In the genomic region with DNA sequence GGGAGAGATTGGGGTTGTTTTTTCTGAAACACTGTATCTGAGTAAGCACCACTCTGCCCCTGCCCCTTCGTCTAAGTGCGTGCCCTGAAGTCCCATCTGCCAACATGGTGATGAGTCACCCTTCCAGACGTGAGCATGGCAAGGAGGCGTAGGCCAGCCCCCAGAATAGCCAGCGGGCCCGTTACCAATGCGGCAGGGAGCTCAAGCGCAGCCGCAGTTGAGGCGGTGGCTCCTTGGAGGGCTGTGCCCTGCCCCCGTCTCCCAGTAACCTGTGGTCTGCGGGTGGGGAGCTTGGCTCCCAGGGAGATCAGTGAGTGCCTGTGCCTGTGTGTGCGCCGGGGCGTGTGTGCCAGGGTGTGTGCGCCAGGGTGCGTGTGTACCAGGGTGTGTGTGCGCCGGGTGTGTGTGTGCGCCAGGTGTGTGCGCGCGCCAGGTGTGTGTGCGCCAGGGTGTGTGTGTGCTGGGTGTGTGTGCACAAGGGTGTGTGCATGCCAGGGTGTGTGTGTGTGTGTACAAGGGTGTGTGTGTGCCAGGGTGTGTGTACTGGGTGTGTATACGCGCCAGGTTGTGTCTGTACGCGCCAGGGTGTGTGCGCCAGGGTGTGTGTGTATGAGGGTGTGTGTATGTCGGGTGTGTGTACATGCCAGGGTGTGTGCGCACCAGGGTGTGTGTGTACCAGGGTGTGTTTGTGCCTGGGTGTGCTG, we compare ENCODE assay signal across 8 cellular contexts.
DNase-seq lines count a peak whose midpoint lies in the region; ATAC-seq and TF ChIP-seq lines count a peak whose summit lies in the region.

No MANE protein-coding gene starts in this region.

- H4K8ac ChIP-seq in IMR-90 (ENCODE audit: low read depth in 2 of 2, low read length in 2 of 2): peak overlapping the region; percentile 88 to 90

- H3K18ac ChIP-seq in IMR-90 (ENCODE audit: low read depth, low read length): peak overlapping the region; percentile 70

- peak overlapping the region; percentile 93 for H3K4ac ChIP-seq in IMR-90 (ENCODE audit: low read depth, low read length)

- H3K27me3 Mint-ChIP-seq in mesothelial cell of epicardium (ENCODE audit: low read depth): no peaks in the 10 kb centered on the region

- TF ChIP-seq RAD21 in IMR-90 (IDR thresholded peaks at IDR 0.05; ENCODE audit: low read length): no peak

- H3K4me1 Mint-ChIP-seq in mesothelial cell of epicardium: peaks cover 8% of the 10 kb centered on the region

- H4K5ac ChIP-seq in IMR-90 (ENCODE audit: low read depth, low read length): peak overlapping the region; percentile 81

- peak overlapping the region; percentile 91 for H3K14ac ChIP-seq in IMR-90 (replicated peaks; ENCODE audit: low read depth, low read length)

- H2BK15ac ChIP-seq in IMR-90 (ENCODE audit: low read depth, low read length): peak overlapping the region; percentile 99; the same call in 2 of the 3 replicates

- dilution Hi-C loops in IMR-90 (cut with HindIII; ENCODE audit: low sequenced_read_pairs, unreplicated experiment): no loop called here

- peaks cover 29% of the 10 kb centered on the region for H3K4me1 ChIP-seq in IMR-90 (ENCODE audit: control insufficient read depth, insufficient read depth, low read length)

- H3K27ac ChIP-seq in IMR-90 (ENCODE audit: insufficient read depth, low read length): peak overlapping the region; percentile 84

- peaks cover 17% of the 10 kb centered on the region for H3K9me1 ChIP-seq in IMR-90 (ENCODE audit: insufficient read depth, low read length)

- no peak overlapping the region for H3K4me2 ChIP-seq in IMR-90 (ENCODE audit: low read depth, low read length)

- H2BK120ac ChIP-seq in IMR-90 (ENCODE audit: low read depth, low read length): peak overlapping the region; percentile 87

- no peaks in the 10 kb centered on the region for H3K9me3 Mint-ChIP-seq in mesothelial cell of epicardium

- in situ Hi-C loops in IMR-90 (cut with MboI; ENCODE audit: low sequenced_read_pairs): no loop called here

- peaks cover 14 to 51% of the 10 kb centered on the region in 2 experiments for H3K79me1 ChIP-seq in IMR-90 (ENCODE audit: low read depth in 1 of 2, low read length in 2 of 2)

- peak; percentile 33; the same call in 1 of the 2 replicates for TF ChIP-seq POLR2A in IMR-90 (IDR thresholded peaks at IDR 0.05; ENCODE audit: low read depth, low read length)

- H3K36me3 ChIP-seq in IMR-90 (ENCODE audit: control insufficient read depth, insufficient read depth, low read length): peaks cover 22% of the 10 kb centered on the region

- peak overlapping the region; percentile 100 for H2AK5ac ChIP-seq in IMR-90 (ENCODE audit: low read depth, low read length)

- DNase-seq in IMR-90: peak; percentile 79
- peak; percentile 58 for DNase-seq in activated CD4-positive, CD25-positive, alpha-beta regulatory T cell treated with anti-CD3 and anti-CD28 coated beads, Interleukin-2, amount 50 U/mL, for 16 hours (ENCODE audit: low read depth, low spot score)
- DNase-seq in dermis blood vessel endothelial cell: peak; percentile 88
- peak in 2 of 3 experiments; percentile 35 to 54 for DNase-seq in stimulated activated CD4-positive, alpha-beta T cell treated with anti-CD3 and anti-CD28 coated beads, TNF-alpha, amount 100 ng/mL, for 4 hours (ENCODE audit: low read depth in 3 of 3)
- DNase-seq in mesothelial cell of epicardium (ENCODE audit: low spot score in 2 of 2, unreplicated experiment in 2 of 2): no peak
- DNase-seq in middle frontal gyrus (ENCODE audit: extremely low spot score, low spot score): no peak
- DNase-seq in NCI-H128 (lab: John Stamatoyannopoulos, UW; ENCODE audit: unreplicated experiment): no peak
- no peak for DNase-seq in SIG-M5 treated with dmso at 0.1 percent for 504 hours (lab: John Stamatoyannopoulos, UW; ENCODE audit: unreplicated experiment)

- no peak overlapping the region for H3K27ac Mint-ChIP-seq in mesothelial cell of epicardium

- intact Hi-C loops in IMR-90 (cut with micrococcal nuclease): loop anchor here (1.0 to 10.0 kb wide), 4 partner anchors 61 to 466 kb away; a partner anchor contains a TSS

- H2AK9ac ChIP-seq in IMR-90 (replicated peaks; ENCODE audit: low read depth, low read length, poor library complexity): peak overlapping the region; percentile 97

- no peak overlapping the region for H3K4me3 Mint-ChIP-seq in mesothelial cell of epicardium

- peak overlapping the region; percentile 42 for H3K56ac ChIP-seq in IMR-90 (ENCODE audit: extremely low read depth, insufficient read depth, low read length)

- H4K91ac ChIP-seq in IMR-90 (ENCODE audit: insufficient read depth, low read depth, low read length): peak overlapping the region; percentile 97

- H3K27me3 ChIP-seq in IMR-90 (ENCODE audit: control insufficient read depth, insufficient read depth, low read length): no peaks in the 10 kb centered on the region

- WGBS in IMR-90 (ENCODE audit: extremely low coverage in 2 of 2, insufficient read length in 1 of 2), 2 experiments: 86% methylated on average over 13 of the region's 31 CpGs; no CpG with 5 or more reads in 1 of the 2 experiments

- H3K23ac ChIP-seq in IMR-90 (ENCODE audit: low read depth, low read length): peak overlapping the region; percentile 82

- H3K9me3 ChIP-seq in IMR-90 (ENCODE audit: control insufficient read depth, insufficient read depth, low read length): no peaks in the 10 kb centered on the region

- ATAC-seq in IMR-90 (ENCODE audit: low read depth): no peak

- peak overlapping the region; percentile 95 for H2BK5ac ChIP-seq in IMR-90 (ENCODE audit: low read depth, low read length, poor library complexity, severe bottlenecking)

- no peak for TF ChIP-seq CTCF in IMR-90 (conservative IDR thresholded peaks at IDR 0.05; ENCODE audit: low read depth, low read length)
- TF ChIP-seq CTCF in mesothelial cell of epicardium (IDR thresholded peaks at IDR 0.05; ENCODE audit: unreplicated experiment): no peak

- CTCF ChIA-PET in IMR-90 (lab: Yijun Ruan, JAX): no interaction called here

- H2AFZ ChIP-seq in IMR-90 (replicated peaks; ENCODE audit: low read length, poor library complexity): peak overlapping the region; percentile 60

- no peak overlapping the region for H3K4me3 ChIP-seq in IMR-90 (ENCODE audit: insufficient read depth, low read depth, low read length)

- POLR2A ChIA-PET in IMR-90 (lab: Charles Lee; ENCODE audit: unreplicated experiment): no interaction called here

- H2BK20ac ChIP-seq in IMR-90 (ENCODE audit: low read depth, low read length): peak overlapping the region; percentile 73

- peak overlapping the region; percentile 59 for H3K9ac ChIP-seq in IMR-90 (ENCODE audit: low read depth, low read length)

- peaks cover 17% of the 10 kb centered on the region for H3K36me3 Mint-ChIP-seq in mesothelial cell of epicardium

- H4K20me1 ChIP-seq in IMR-90 (ENCODE audit: insufficient read depth, low read length): no peaks in the 10 kb centered on the region; the same call in 1 of the 2 replicates

- no TSS peak for BruUV-seq in IMR-90 (replicated peaks; lab: Mats Ljungman, UMichigan)

TF ChIP-seq in IMR-90, 13 proteins besides CTCF, POLR2A, EP300 and RAD21:
- TF ChIP-seq NFE2L2 (IDR thresholded peaks at IDR 0.05; ENCODE audit: low read depth, low read length) (0 out of 2 replicates have a peak, but pooled peaks have one; percentile 2), MAFK (IDR thresholded peaks at IDR 0.05; ENCODE audit: low read depth, low read length) (no peak), BHLHE40 (IDR thresholded peaks at IDR 0.05; ENCODE audit: low read depth, low read length) (peak; percentile 48; the same call in 1 of the 2 replicates), MAZ (IDR thresholded peaks at IDR 0.05; ENCODE audit: borderline replicate concordance, low read depth, low read length) (peak; percentile 52; the same call in 1 of the 2 replicates), FOS (IDR thresholded peaks at IDR 0.05; ENCODE audit: low read depth, low read length) (peak; percentile 82), RFX5 (IDR thresholded peaks at IDR 0.05; ENCODE audit: low read depth, low read length) (no peak)

Comparison
In these comparisons a context has a peak if more than half of its experiments do, and no peak if none do; other contexts are left out.
1. DNase-seq: peak in IMR-90 (single experiment), activated CD4-positive, CD25-positive, alpha-beta regulatory T cell treated with anti-CD3 and anti-CD28 coated beads, Interleukin-2, amount 50 U/mL, for 16 hours (single experiment), dermis blood vessel endothelial cell (single experiment) and stimulated activated CD4-positive, alpha-beta T cell treated with anti-CD3 and anti-CD28 coated beads, TNF-alpha, amount 100 ng/mL, for 4 hours (2 of 3); none in mesothelial cell of epicardium (0 of 2), middle frontal gyrus (single experiment), NCI-H128 (single experiment) and SIG-M5 treated with dmso at 0.1 percent for 504 hours (single experiment).